8 cellular contexts compared by ENCODE assay signal in the genomic region with DNA sequence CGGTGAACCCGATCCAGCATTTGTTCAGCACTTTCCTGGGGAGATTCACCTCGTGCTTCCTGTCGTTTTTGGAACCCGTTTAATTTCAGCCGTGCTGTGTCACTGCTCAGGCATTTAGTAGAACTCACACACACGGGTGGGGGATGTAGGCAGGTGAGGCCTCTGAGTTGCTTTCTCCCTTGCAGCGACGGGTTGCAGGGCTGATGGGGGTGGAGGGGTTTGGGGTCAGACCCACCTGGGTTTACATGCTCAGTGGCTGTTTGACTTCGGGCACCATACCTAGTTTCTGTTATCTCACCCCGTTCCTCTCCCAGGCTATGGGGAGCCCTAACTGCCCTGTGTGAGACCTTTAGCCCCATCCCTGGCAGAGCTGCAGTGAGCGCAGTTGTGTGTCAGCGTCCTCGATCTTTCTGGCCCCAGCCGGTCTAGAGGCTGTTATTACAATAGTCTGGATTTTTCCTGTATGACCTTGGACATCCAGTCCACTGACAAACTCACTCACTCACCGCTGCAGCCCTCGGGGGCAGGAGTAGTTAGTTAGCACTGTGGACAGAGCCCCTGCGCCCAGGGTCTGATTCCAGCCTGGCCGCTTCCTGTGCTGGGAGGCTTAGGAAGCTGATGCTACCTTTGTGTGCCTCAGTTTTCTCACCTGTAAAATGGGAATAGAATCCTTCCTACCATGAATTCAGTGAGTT. TPM values are rescaled to one million over a fixed set of nuclear protein-coding genes. Genes with fewer than 3 reads are reported as not detected.
A peak's percentile ranks its signal among the peaks of the same experiment; 100 is the strongest.
DNase-seq lines count a peak whose midpoint lies in the region; ATAC-seq and TF ChIP-seq lines count a peak whose summit lies in the region.

No MANE protein-coding gene starts in this region.

- no peak for ATAC-seq in CD4-positive, alpha-beta T cell (ENCODE audit: poor library complexity)
- ATAC-seq in GM21390 (IDR thresholded peaks at IDR 0.05; ENCODE audit: unreplicated experiment) (no peak), GM19351 (IDR thresholded peaks at IDR 0.05; ENCODE audit: unreplicated experiment) (no peak)

- peak overlapping the region; percentile 67 for H3K4me3 ChIP-seq in epithelial cell of proximal tubule (ENCODE audit: low read depth, low read length)

- TF ChIP-seq CTCF in CD4-positive, alpha-beta T cell (IDR thresholded peaks at IDR 0.05): no peak
- TF ChIP-seq CTCF in epithelial cell of proximal tubule (conservative IDR thresholded peaks at IDR 0.05; ENCODE audit: low read depth, low read length) (no peak), nephron (IDR thresholded peaks at IDR 0.05; ENCODE audit: unreplicated experiment in 3 of 3) (no peak)

- H3K27me3 Mint-ChIP-seq in CD4-positive, alpha-beta T cell: peaks cover 3% of the 10 kb centered on the region
- peaks cover 5% of the 10 kb centered on the region for H3K27me3 Mint-ChIP-seq in nephron (ENCODE audit: low read depth)

- no peaks in the 10 kb centered on the region for H3K27me3 ChIP-seq in CD4-positive, alpha-beta T cell (ENCODE audit: control insufficient read depth, insufficient read depth, low read length)

- POLR2A ChIA-PET in CD4-positive, alpha-beta T cell (lab: Charles Lee): no interaction called here

- no peaks in the 10 kb centered on the region for H3K9me3 ChIP-seq in CD4-positive, alpha-beta T cell (ENCODE audit: control insufficient read depth, low read length)

- DNase-seq in CD4-positive, alpha-beta T cell: no peak
- peak; percentile 35 for DNase-seq in NCI-H69 (lab: John Stamatoyannopoulos, UW)
- no peak for DNase-seq in epithelial cell of proximal tubule (ENCODE audit: low read depth)
- no peak for DNase-seq in stimulated activated CD4-positive, alpha-beta T cell treated with anti-CD3 and anti-CD28 coated beads, Interleukin-15, amount 100 ng/mL, for 24 hours
- no peak for DNase-seq in NK-92 treated with Interleukin-12 subunit alpha and Interleukin-12 subunit beta, amount 100 ng/mL, for 24 hours (lab: John Stamatoyannopoulos, UW)

- H3K4me3 Mint-ChIP-seq in CD4-positive, alpha-beta T cell: peak overlapping the region; percentile 76
- peak overlapping the region; percentile 89 to 100 (median 98) for H3K4me3 Mint-ChIP-seq in nephron

- CTCF ChIA-PET in CD4-positive, alpha-beta T cell (lab: Charles Lee): no interaction called here

- intact Hi-C loops in CD4-positive, alpha-beta T cell (cut with DNase I, micrococcal nuclease): no loop called here

- no peak overlapping the region for H3K27ac Mint-ChIP-seq in CD4-positive, alpha-beta T cell
- H3K27ac Mint-ChIP-seq in nephron: peak overlapping the region; percentile 94 to 98 (median 98)

- H3K36me3 Mint-ChIP-seq in CD4-positive, alpha-beta T cell (ENCODE audit: low read depth): no peaks in the 10 kb centered on the region
- H3K36me3 Mint-ChIP-seq in nephron (ENCODE audit: low read depth): peaks cover 4% of the 10 kb centered on the region

- H3K27ac ChIP-seq in CD4-positive, alpha-beta T cell (ENCODE audit: low read depth, low read length): no peak overlapping the region

- H3K4me1 Mint-ChIP-seq in CD4-positive, alpha-beta T cell (ENCODE audit: low read depth): peaks cover 30% of the 10 kb centered on the region
- H3K4me1 Mint-ChIP-seq in nephron: peaks cover 48% of the 10 kb centered on the region

- H3K9me3 Mint-ChIP-seq in CD4-positive, alpha-beta T cell: no peaks in the 10 kb centered on the region
- H3K9me3 Mint-ChIP-seq in nephron: no peaks in the 10 kb centered on the region

RNA-seq across cellular contexts. Expression of gene LRP5, which starts 2.6 kb away (rescaled TPM):
- total RNA-seq in CD4-positive, alpha-beta T cell: 1 to 10 TPM; 2.0 to 2.9 TPM
- 22.4 and 31.4 TPM in 2 replicates for total RNA-seq in epithelial cell of proximal tubule

RNA-seq across cellular contexts. Expression of gene C11orf24, which starts 43.3 kb away (rescaled TPM):
- 1 to 10 TPM; 8.0 to 8.5 TPM for total RNA-seq in CD4-positive, alpha-beta T cell
- total RNA-seq in epithelial cell of proximal tubule: 46.4 and 77.3 TPM in 2 replicates
